ENCODE assay signal across 24 cellular contexts in genomic region chr10:619710-620109, GRCh38.
DNase-seq lines count a peak whose midpoint lies in the region; ATAC-seq and TF ChIP-seq lines count a peak whose summit lies in the region.
"Had no signal": no experiment of that assay in that cellular context is flagged by ENCODE, and none has a peak within 500 bp of the region (broad histone marks: within the 10 kb centered on the region; RNA-seq: fewer than 3 reads in every experiment).

No MANE protein-coding gene starts in this region.

- H3K4me1 ChIP-seq in left ventricle myocardium inferior (peaks cover 88% of the 10 kb centered on the region), vagina (peaks cover 75% of the 10 kb centered on the region)

- no peak overlapping the region for H3K4me3 Mint-ChIP-seq in nephron
- H3K4me3 Mint-ChIP-seq: activated CD4-positive, alpha-beta T cell treated with anti-CD3 and anti-CD28 coated beads, Interleukin-2, amount 10 ng/mL, durations not matched to agents 7 days and 5 days; activated naive CD4-positive, alpha-beta T cell treated with anti-CD3 and anti-CD28 coated beads, Interleukin-2, amount 10 ng/mL, durations not matched to agents 7 days and 5 days; T-helper 17 cell had no signal

- H3K27ac Mint-ChIP-seq in nephron, result peak overlapping the region; percentile 13 to 79 (median 60)
- H3K27ac Mint-ChIP-seq: activated CD4-positive, alpha-beta T cell treated with anti-CD3 and anti-CD28 coated beads, Interleukin-2, amount 10 ng/mL, durations not matched to agents 7 days and 5 days; activated naive CD4-positive, alpha-beta T cell treated with anti-CD3 and anti-CD28 coated beads, Interleukin-2, amount 10 ng/mL, durations not matched to agents 7 days and 5 days; T-helper 17 cell had no signal

- DNase-seq in left ventricle myocardium inferior (no peak), left ventricle myocardium superior (no peak), dorsolateral prefrontal cortex (peak in 1 of 10 donors; percentile 44), vagina (ENCODE audit: extremely low spot score in 2 of 2) (no peak), inferior parietal cortex (ENCODE audit: extremely low spot score) (no peak)
- no peak for DNase-seq in activated effector memory CD4-positive, alpha-beta T cell treated with Interleukin-2 at 50 U/mL for 16 hours
- DNase-seq: activated CD4-positive, alpha-beta T cell treated with anti-CD3 and anti-CD28 coated beads, Interleukin-2, amount 10 ng/mL, durations not matched to agents 7 days and 5 days; activated naive CD4-positive, alpha-beta T cell treated with anti-CD3 and anti-CD28 coated beads, Interleukin-2, amount 10 ng/mL, durations not matched to agents 7 days and 5 days; DND-41; islet precursor cell; NCI-H1092; NCI-H187 treated with DMSO at 0.1 percent for 48 hours; NCI-H748 treated with DMSO at 0.1 percent for 48 hours; stimulated activated CD4-positive, alpha-beta T cell treated with anti-CD3 and anti-CD28 coated beads, Interleukin-1b, Interleukin-23, amount 100 ng/mL, for 48 hours; T-helper 17 cell; uterus had no signal

- H3K36me3 Mint-ChIP-seq in nephron (ENCODE audit: low read depth), result no peaks in the 10 kb centered on the region
- H3K36me3 Mint-ChIP-seq: activated naive CD4-positive, alpha-beta T cell treated with anti-CD3 and anti-CD28 coated beads, Interleukin-2, amount 10 ng/mL, durations not matched to agents 7 days and 5 days had no signal

- no peaks in the 10 kb centered on the region for H3K27me3 Mint-ChIP-seq in nephron (ENCODE audit: low read depth)

- TF ChIP-seq CTCF in left ventricle myocardium inferior (IDR thresholded peaks at IDR 0.05; ENCODE audit: borderline replicate concordance) (no peak), dorsolateral prefrontal cortex (IDR thresholded peaks at IDR 0.05 in 54 of 56, conservative IDR thresholded peaks at IDR 0.05 in 2 of 56; ENCODE audit: low read depth in 1 of 56, partially characterized antibody in 56 of 56) (no peak), nephron (IDR thresholded peaks at IDR 0.05; ENCODE audit: unreplicated experiment in 3 of 3) (no peak), vagina (IDR thresholded peaks at IDR 0.05) (no peak)

- H3K4me1 Mint-ChIP-seq in nephron, result peaks cover 89% of the 10 kb centered on the region
- H3K4me1 Mint-ChIP-seq: activated CD4-positive, alpha-beta T cell treated with anti-CD3 and anti-CD28 coated beads, Interleukin-2, amount 10 ng/mL, durations not matched to agents 7 days and 5 days had no signal

- H3K27ac ChIP-seq in left ventricle myocardium inferior (replicated peaks) (peak overlapping the region; percentile 58), dorsolateral prefrontal cortex (peak overlapping the region in 58 of 59 donors; percentile 6 to 100 (median 94)), vagina (peak overlapping the region; percentile 70)
- H3K27ac ChIP-seq: A549, coronary artery, skin epidermis, suprapubic skin, uterus had no signal

- H3K36me3 ChIP-seq in left ventricle myocardium inferior, result no peaks in the 10 kb centered on the region
- H3K36me3 ChIP-seq in vagina, result no peaks in the 10 kb centered on the region
- H3K36me3 ChIP-seq: suprapubic skin, uterus had no signal

- ATAC-seq in left ventricle myocardium superior, result no peak
- no peak for ATAC-seq in GM18511 (IDR thresholded peaks at IDR 0.05; ENCODE audit: unreplicated experiment)
- ATAC-seq: A549, Panc1, T-helper 17 cell had no signal

- H3K4me3 ChIP-seq in left ventricle myocardium inferior, result no peak overlapping the region
- H3K4me3 ChIP-seq in dorsolateral prefrontal cortex, result no peak overlapping the region
- H3K4me3 ChIP-seq in vagina, result no peak overlapping the region
- H3K4me3 ChIP-seq: A549, coronary artery, GM12878, skin epidermis, suprapubic skin, uterus had no signal

- H3K9me3 ChIP-seq in left ventricle myocardium inferior (replicated peaks), result no peaks in the 10 kb centered on the region
- H3K9me3 ChIP-seq in vagina, result no peaks in the 10 kb centered on the region
- H3K9me3 ChIP-seq: A549, suprapubic skin, uterus had no signal

- no peaks in the 10 kb centered on the region for H3K27me3 ChIP-seq in left ventricle myocardium inferior (ENCODE audit: low read depth)
- no peaks in the 10 kb centered on the region for H3K27me3 ChIP-seq in dorsolateral prefrontal cortex
- no peaks in the 10 kb centered on the region for H3K27me3 ChIP-seq in vagina
- H3K27me3 ChIP-seq: suprapubic skin, uterus had no signal

- intact Hi-C loops in left ventricle myocardium inferior (cut with micrococcal nuclease) (loop anchor here (10.0 kb wide), 1 partner anchor 55 kb away; no protein-coding TSS in a partner anchor), left ventricle myocardium superior (cut with micrococcal nuclease) (no loop called here), dorsolateral prefrontal cortex (cut with DNase I) (no loop called here), vagina (cut with DNase I) (no loop called here)

- no peak for TF ChIP-seq POLR2A in vagina (IDR thresholded peaks at IDR 0.05)

- no peaks in the 10 kb centered on the region for H3K9me3 Mint-ChIP-seq in nephron
- H3K9me3 Mint-ChIP-seq: activated CD4-positive, alpha-beta T cell treated with anti-CD3 and anti-CD28 coated beads, Interleukin-2, amount 10 ng/mL, durations not matched to agents 7 days and 5 days; activated naive CD4-positive, alpha-beta T cell treated with anti-CD3 and anti-CD28 coated beads, Interleukin-2, amount 10 ng/mL, durations not matched to agents 7 days and 5 days had no signal
